In genomic region chr9:8338742-8339425, GRCh38 we compare ENCODE assay signal across 19 cellular contexts.
"Had no signal": no experiment of that assay in that cellular context is flagged by ENCODE, and none has a peak within 500 bp of the region (broad histone marks: within the 10 kb centered on the region; RNA-seq: fewer than 3 reads in every experiment).

No MANE protein-coding gene starts in this region.

- H3K4me1 ChIP-seq: breast epithelium, vagina had no signal

- H3K4me3 ChIP-seq: breast epithelium, tibial artery, vagina had no signal

- H3K36me3 ChIP-seq: breast epithelium, neutrophil, tibial artery, vagina had no signal

- H3K27ac ChIP-seq: breast epithelium, neutrophil, tibial artery, vagina had no signal

- H3K9me3 ChIP-seq: breast epithelium, neutrophil, tibial artery, vagina had no signal

- DNase-seq: activated CD4-positive, alpha-beta T cell treated with anti-CD3 and anti-CD28 coated beads, Interleukin-2, amount 10 ng/mL, durations not matched to agents 24 days and 14 days; activated CD4-positive, CD25-positive, alpha-beta regulatory T cell; activated CD8-positive, alpha-beta memory T cell treated with anti-CD3 and anti-CD28 coated beads, Interleukin-2, amount 50 U/mL, for 48 hours; activated gamma-delta T cell treated with Interleukin-2 at 50 U/mL for 16 hours; activated T-cell treated with anti-CD3 and anti-CD28 coated beads, Interleukin-2, amount 50 U/mL, for 72 hours; amniotic stem cell; head of caudate nucleus; naive thymus-derived CD8-positive, alpha-beta T cell; retina; stimulated activated CD4-positive, alpha-beta T cell treated with anti-CD3 and anti-CD28 coated beads, Interleukin-15, amount 100 ng/mL, for 24 hours; stimulated activated CD4-positive, alpha-beta T cell treated with anti-CD3 and anti-CD28 coated beads, Interleukin-4, amount 100 ng/mL, for 1 hour; stimulated activated naive B cell treated with anti-CD40 and anti-IgM and Interleukin-4, amounts not matched to agents 10 μg/mL and 1 μg/mL and 100 μg/mL, for 72 hours; tibial artery had no signal

- FAIRE-seq: colon, endometrium, frontal cortex had no signal
